In the genomic region with DNA sequence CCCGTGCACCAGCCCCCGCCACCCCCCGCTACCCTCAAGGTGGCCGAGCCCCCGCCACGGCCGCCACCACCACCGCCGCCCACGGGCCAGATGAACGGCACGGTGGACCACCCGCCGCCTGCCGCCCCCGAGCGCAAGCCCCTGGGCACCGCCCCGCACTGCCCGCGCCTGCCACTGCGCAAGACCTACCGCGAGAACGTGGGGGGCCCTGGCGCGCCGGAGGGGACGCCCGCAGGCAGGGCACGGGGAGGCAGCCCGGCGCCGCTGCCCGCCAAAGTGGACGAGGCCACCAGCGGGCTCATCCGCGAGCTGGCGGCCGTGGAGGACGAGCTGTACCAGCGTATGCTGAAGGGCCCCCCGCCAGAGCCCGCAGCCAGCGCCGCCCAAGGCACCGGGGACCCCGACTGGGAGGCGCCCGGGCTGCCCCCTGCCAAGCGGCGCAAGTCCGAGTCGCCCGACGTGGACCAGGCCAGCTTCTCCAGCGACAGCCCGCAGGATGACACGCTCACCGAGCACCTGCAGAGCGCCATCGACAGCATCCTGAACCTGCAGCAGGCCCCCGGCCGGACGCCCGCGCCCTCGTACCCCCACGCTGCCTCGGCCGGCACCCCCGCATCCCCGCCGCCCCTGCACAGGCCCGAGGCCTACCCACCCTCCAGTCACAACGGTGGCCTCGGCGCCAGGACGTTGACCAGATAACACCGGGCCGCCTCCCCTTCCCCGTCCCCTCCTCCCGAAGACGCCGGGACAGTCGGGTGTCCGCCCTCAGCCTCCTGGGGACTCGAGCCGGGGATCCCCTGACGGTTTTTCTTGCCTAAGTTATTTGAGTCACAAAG, we compare ENCODE assay signal across 24 cellular contexts. TPM values are rescaled to one million over a fixed set of nuclear protein-coding genes. Genes with fewer than 3 reads are reported as not detected.
"Had no signal": no experiment of that assay in that cellular context is flagged by ENCODE, and none has a peak within 500 bp of the region (broad histone marks: within the 10 kb centered on the region; RNA-seq: fewer than 3 reads in every experiment).

No MANE protein-coding gene starts in this region.

- H3K27ac ChIP-seq: epithelial cell of prostate, lower lobe of right lung, neutrophil, parathyroid adenoma, thyroid gland had no signal

- H3K9me3 Mint-ChIP-seq: dendritic cell treated with granulocyte-macrophage colony-stimulating factor and Interleukin-4, amounts not matched to agents 40 ng/mL and 50 ng/mL, for 4 days; endodermal cell; immature natural killer cell; natural killer cell; type B pancreatic cell had no signal

- H3K4me1 Mint-ChIP-seq: immature natural killer cell had no signal

- H3K27ac Mint-ChIP-seq: endodermal cell; natural killer cell; progenitor cell of endocrine pancreas; stimulated activated naive B cell treated with anti-CD40 and anti-IgM and Interleukin-4, amounts not matched to agents 10 μg/mL and 1 μg/mL and 100 μg/mL, for 72 hours; type B pancreatic cell had no signal

- H3K4me3 ChIP-seq: lower lobe of right lung, sigmoid colon, stomach, thyroid gland had no signal

- H2AFZ ChIP-seq: parathyroid adenoma had no signal

- H3K4me1 ChIP-seq: parathyroid adenoma, thyroid gland had no signal

- DNase-seq: central memory CD4-positive, alpha-beta T cell; effector CD8-positive, alpha-beta T cell; endodermal cell; foreskin melanocyte; hypothalamus; immature natural killer cell; islet precursor cell; left ventricle myocardium superior; lower lobe of right lung; natural killer cell; sigmoid colon; stimulated activated CD4-positive, alpha-beta T cell treated with anti-CD3 and anti-CD28 coated beads, Interleukin-2, amount 100 ng/mL, for 24 hours; stimulated activated CD4-positive, alpha-beta T cell treated with anti-CD3 and anti-CD28 coated beads, Interleukin-4, amount 100 ng/mL, for 4 hours; stimulated activated naive B cell treated with anti-CD40 and anti-IgM and Interleukin-4, amounts not matched to agents 10 μg/mL and 1 μg/mL and 100 μg/mL, for 72 hours; stomach; thyroid gland had no signal

- ATAC-seq: esophagus mucosa; left ventricle myocardium superior; lower lobe of right lung; natural killer cell; stimulated activated naive B cell treated with anti-CD40 and anti-IgM and Interleukin-4, amounts not matched to agents 10 μg/mL and 1 μg/mL and 100 μg/mL, for 72 hours had no signal

- H3K9ac ChIP-seq: parathyroid adenoma had no signal

- H3K36me3 Mint-ChIP-seq: natural killer cell had no signal

- H3K9me3 ChIP-seq: lower lobe of right lung, neutrophil, sigmoid colon, stomach, thyroid gland had no signal

- H3K27me3 ChIP-seq: sigmoid colon, thyroid gland had no signal

- H3K4me3 Mint-ChIP-seq: dendritic cell treated with granulocyte-macrophage colony-stimulating factor and Interleukin-4, amounts not matched to agents 40 ng/mL and 50 ng/mL, for 4 days; endodermal cell; immature natural killer cell; natural killer cell; stimulated activated naive B cell treated with anti-CD40 and anti-IgM and Interleukin-4, amounts not matched to agents 10 μg/mL and 1 μg/mL and 100 μg/mL, for 72 hours; type B pancreatic cell had no signal

RNA-seq across cellular contexts. Expression of gene EHD2, which starts 11.3 kb away (rescaled TPM):
- polyA plus RNA-seq: immature natural killer cell, neural cell had no signal
